ENCODE assay signal across 16 cellular contexts in genomic region chr10:49500420-49500819, GRCh38. TPM values are rescaled to one million over a fixed set of nuclear protein-coding genes. Genes with fewer than 3 reads are reported as not detected.
A peak's percentile ranks its signal among the peaks of the same experiment; 100 is the strongest.
DNase-seq lines count a peak whose midpoint lies in the region; ATAC-seq, FAIRE-seq and TF ChIP-seq lines count a peak whose summit lies in the region.
"Had no signal": no experiment of that assay in that cellular context is flagged by ENCODE, and none has a peak within 500 bp of the region (broad histone marks: within the 10 kb centered on the region; RNA-seq: fewer than 3 reads in every experiment).

No MANE protein-coding gene starts in this region.

- CTCF ChIA-PET in activated CD8-positive, alpha-beta memory T cell treated with anti-CD3 and anti-CD28 coated beads, Interleukin-2, amount 10 ng/mL, durations not matched to agents 7 days and 5 days (lab: Charles Lee), result interaction anchor here (0.9 to 3.3 kb wide), 4 partner anchors 11 to 844 kb away, joined by 3 to 21 read pairs (median 3); no protein-coding TSS in a partner anchor

- no peak overlapping the region for H3K4me3 Mint-ChIP-seq in GM23338
- no peak overlapping the region for H3K4me3 Mint-ChIP-seq in activated CD8-positive, alpha-beta memory T cell treated with anti-CD3 and anti-CD28 coated beads, Interleukin-2, amount 10 ng/mL, durations not matched to agents 7 days and 5 days
- H3K4me3 Mint-ChIP-seq: activated B cell treated with CpG ODN at 0.5 μM for 24 hours, T-cell had no signal

- peaks cover 4% of the 10 kb centered on the region for H3K27me3 Mint-ChIP-seq in GM23338 (ENCODE audit: insufficient read depth, low read depth, poor library complexity)
- H3K27me3 Mint-ChIP-seq in activated CD8-positive, alpha-beta memory T cell treated with anti-CD3 and anti-CD28 coated beads, Interleukin-2, amount 10 ng/mL, durations not matched to agents 7 days and 5 days, result no peaks in the 10 kb centered on the region
- H3K27me3 Mint-ChIP-seq: activated B cell treated with CpG ODN at 0.5 μM for 24 hours, T-cell had no signal

- H3K4me1 Mint-ChIP-seq in GM23338, result peaks cover 12% of the 10 kb centered on the region
- peaks cover 3% of the 10 kb centered on the region for H3K4me1 Mint-ChIP-seq in activated CD8-positive, alpha-beta memory T cell treated with anti-CD3 and anti-CD28 coated beads, Interleukin-2, amount 10 ng/mL, durations not matched to agents 7 days and 5 days
- H3K4me1 Mint-ChIP-seq: activated B cell treated with CpG ODN at 0.5 μM for 24 hours had no signal

- FAIRE-seq in H54 (lab: Jason Lieb, UNC), result no peak
- FAIRE-seq: D721Med had no signal

- H3K79me2 ChIP-seq in GM23338 (replicated peaks; ENCODE audit: insufficient read depth), result no peaks in the 10 kb centered on the region

- no peaks in the 10 kb centered on the region for H3K9me2 ChIP-seq in GM23338 (ENCODE audit: insufficient read depth)

- TF ChIP-seq CTCF in GM23338 (conservative IDR thresholded peaks at IDR 0.05; ENCODE audit: low read depth in 2 of 2), result no peak

- no peak for TF ChIP-seq POLR2A in H54 (IDR thresholded peaks at IDR 0.05; ENCODE audit: low read depth, low read length)

- H3K4me1 ChIP-seq in GM23338 (ENCODE audit: insufficient read depth), result peaks cover 21% of the 10 kb centered on the region
- H3K4me1 ChIP-seq: testis had no signal

- no peak overlapping the region for H3K27ac Mint-ChIP-seq in GM23338
- H3K27ac Mint-ChIP-seq in activated CD8-positive, alpha-beta memory T cell treated with anti-CD3 and anti-CD28 coated beads, Interleukin-2, amount 10 ng/mL, durations not matched to agents 7 days and 5 days, result no peak overlapping the region
- H3K27ac Mint-ChIP-seq: activated B cell treated with CpG ODN at 0.5 μM for 24 hours, T-cell had no signal

- H3K4me2 ChIP-seq in GM23338, result no peak overlapping the region

- no peaks in the 10 kb centered on the region for H3F3A ChIP-seq in GM23338 (replicated peaks; ENCODE audit: low read depth)

- H3K27me3 ChIP-seq in GM23338 (ENCODE audit: insufficient read depth), result no peaks in the 10 kb centered on the region
- H3K27me3 ChIP-seq: testis had no signal

- DNase-seq in GM23338 (ENCODE audit: low spot score) (peak; percentile 11), NCI-H1436 treated with DMSO at 0.1 percent for 48 hours (lab: John Stamatoyannopoulos, UW) (peak; percentile 77), NCI-H748 (lab: John Stamatoyannopoulos, UW; ENCODE audit: unreplicated experiment) (peak; percentile 90), left kidney (ENCODE audit: low read depth, low spot score) (peak; percentile 63), H54 (ENCODE audit: insufficient read length, low spot score) (no peak), left lobe of liver (ENCODE audit: low spot score) (no peak)
- no peak for DNase-seq in activated CD8-positive, alpha-beta memory T cell treated with anti-CD3 and anti-CD28 coated beads, Interleukin-2, amount 10 ng/mL, durations not matched to agents 7 days and 5 days
- DNase-seq: activated B cell treated with CpG ODN at 0.5 μM for 24 hours, activated gamma-delta T cell, cerebellar nuclear complex, hippocampal formation, NCI-H82, T-cell, testis had no signal

- no peaks in the 10 kb centered on the region; the same call in 2 of the 3 replicates for H3K36me3 Mint-ChIP-seq in GM23338 (ENCODE audit: low read depth)
- peaks cover 9% of the 10 kb centered on the region for H3K36me3 Mint-ChIP-seq in activated CD8-positive, alpha-beta memory T cell treated with anti-CD3 and anti-CD28 coated beads, Interleukin-2, amount 10 ng/mL, durations not matched to agents 7 days and 5 days

- H2AFZ ChIP-seq in GM23338, result no peak overlapping the region

- H3K4me3 ChIP-seq in GM23338, result no peak overlapping the region
- H3K4me3 ChIP-seq: testis had no signal

- no peaks in the 10 kb centered on the region for H4K20me1 ChIP-seq in GM23338 (replicated peaks; ENCODE audit: insufficient read depth)

- no peak for ATAC-seq in GM23338
- no peak for ATAC-seq in activated CD8-positive, alpha-beta memory T cell treated with anti-CD3 and anti-CD28 coated beads, Interleukin-2, amount 10 ng/mL, durations not matched to agents 7 days and 5 days
- no peak for ATAC-seq in GM18502 (IDR thresholded peaks at IDR 0.05; ENCODE audit: poor library complexity, unreplicated experiment)
- ATAC-seq in left lobe of liver, result no peak
- ATAC-seq: T-cell had no signal

- no peaks in the 10 kb centered on the region for H3K9me3 Mint-ChIP-seq in GM23338
- no peaks in the 10 kb centered on the region for H3K9me3 Mint-ChIP-seq in activated CD8-positive, alpha-beta memory T cell treated with anti-CD3 and anti-CD28 coated beads, Interleukin-2, amount 10 ng/mL, durations not matched to agents 7 days and 5 days (ENCODE audit: low read depth)
- H3K9me3 Mint-ChIP-seq: activated B cell treated with CpG ODN at 0.5 μM for 24 hours, T-cell had no signal

- H3K36me3 ChIP-seq in GM23338 (ENCODE audit: insufficient read depth), result no peaks in the 10 kb centered on the region

- H3K27ac ChIP-seq in GM23338 (ENCODE audit: low read depth), result no peak overlapping the region
- H3K27ac ChIP-seq: testis had no signal

TF ChIP-seq in GM23338, 12 proteins besides CTCF, POLR2A, EP300 and RAD21 (continues in another document):
- TF ChIP-seq NANOG (IDR thresholded peaks at IDR 0.05; ENCODE audit: borderline replicate concordance), result no peak
- no peak for TF ChIP-seq STAT1 (IDR thresholded peaks at IDR 0.05; ENCODE audit: unreplicated experiment)
- no peak for TF ChIP-seq JUNB (IDR thresholded peaks at IDR 0.05; ENCODE audit: unreplicated experiment)
- TF ChIP-seq, protein P1, sequence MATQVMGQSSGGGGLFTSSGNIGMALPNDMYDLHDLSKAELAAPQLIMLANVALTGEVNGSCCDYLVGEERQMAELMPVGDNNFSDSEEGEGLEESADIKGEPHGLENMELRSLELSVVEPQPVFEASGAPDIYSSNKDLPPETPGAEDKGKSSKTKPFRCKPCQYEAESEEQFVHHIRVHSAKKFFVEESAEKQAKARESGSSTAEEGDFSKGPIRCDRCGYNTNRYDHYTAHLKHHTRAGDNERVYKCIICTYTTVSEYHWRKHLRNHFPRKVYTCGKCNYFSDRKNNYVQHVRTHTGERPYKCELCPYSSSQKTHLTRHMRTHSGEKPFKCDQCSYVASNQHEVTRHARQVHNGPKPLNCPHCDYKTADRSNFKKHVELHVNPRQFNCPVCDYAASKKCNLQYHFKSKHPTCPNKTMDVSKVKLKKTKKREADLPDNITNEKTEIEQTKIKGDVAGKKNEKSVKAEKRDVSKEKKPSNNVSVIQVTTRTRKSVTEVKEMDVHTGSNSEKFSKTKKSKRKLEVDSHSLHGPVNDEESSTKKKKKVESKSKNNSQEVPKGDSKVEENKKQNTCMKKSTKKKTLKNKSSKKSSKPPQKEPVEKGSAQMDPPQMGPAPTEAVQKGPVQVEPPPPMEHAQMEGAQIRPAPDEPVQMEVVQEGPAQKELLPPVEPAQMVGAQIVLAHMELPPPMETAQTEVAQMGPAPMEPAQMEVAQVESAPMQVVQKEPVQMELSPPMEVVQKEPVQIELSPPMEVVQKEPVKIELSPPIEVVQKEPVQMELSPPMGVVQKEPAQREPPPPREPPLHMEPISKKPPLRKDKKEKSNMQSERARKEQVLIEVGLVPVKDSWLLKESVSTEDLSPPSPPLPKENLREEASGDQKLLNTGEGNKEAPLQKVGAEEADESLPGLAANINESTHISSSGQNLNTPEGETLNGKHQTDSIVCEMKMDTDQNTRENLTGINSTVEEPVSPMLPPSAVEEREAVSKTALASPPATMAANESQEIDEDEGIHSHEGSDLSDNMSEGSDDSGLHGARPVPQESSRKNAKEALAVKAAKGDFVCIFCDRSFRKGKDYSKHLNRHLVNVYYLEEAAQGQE (IDR thresholded peaks at IDR 0.05; ENCODE audit: unreplicated experiment), result no peak
- no peak for TF ChIP-seq EZH2phosphoT487 (IDR thresholded peaks at IDR 0.05; ENCODE audit: unreplicated experiment)
- TF ChIP-seq ZNF331 (CRISPR knock-in tag; IDR thresholded peaks at IDR 0.05; ENCODE audit: low read depth), result no peak
- TF ChIP-seq EZH2 (IDR thresholded peaks at IDR 0.05; ENCODE audit: low read depth, unreplicated experiment), result no peak
- no peak for TF ChIP-seq CREB1 (CRISPR knock-in tag; IDR thresholded peaks at IDR 0.05; ENCODE audit: low read depth)
- no peak for TF ChIP-seq ZNF114 (CRISPR knock-in tag; IDR thresholded peaks at IDR 0.05)

RNA-seq across cellular contexts. Expression of gene ERCC6, which starts 38.5 kb away (rescaled TPM):
- total RNA-seq in GM23338 (2014; rRNA removed; shearing (Covaris generic)), result 10.1 and 13.8 TPM in 2 replicates
- polyA plus RNA-seq in GM23338 (2016; fragmentation: Nextera tagmentation; extraction: Ambion mirVana), result 2.5 and 4.0 TPM in 2 replicates
- total RNA-seq in activated CD8-positive, alpha-beta memory T cell treated with anti-CD3 and anti-CD28 coated beads, Interleukin-2, amount 10 ng/mL, durations not matched to agents 7 days and 5 days, result 10 to 100 TPM; 19.2 to 28.1 TPM
- total RNA-seq in left lobe of liver, result 12.6 TPM

Comparison
In these comparisons a context has a peak if more than half of its experiments do, and no peak if none do; other contexts are left out.
1. DNase-seq: peak in GM23338 (single experiment), NCI-H1436 treated with DMSO at 0.1 percent for 48 hours (single experiment), NCI-H748 (single experiment) and left kidney (single experiment); none in H54 (single experiment), activated CD8-positive, alpha-beta memory T cell treated with anti-CD3 and anti-CD28 coated beads, Interleukin-2, amount 10 ng/mL, durations not matched to agents 7 days and 5 days (single experiment) and left lobe of liver (single experiment).